Comparison of ENCODE assay signal across 2 cellular contexts in genomic region chr10:71988895-71989294, GRCh38. TPM values are rescaled to one million over a fixed set of nuclear protein-coding genes. Genes with fewer than 3 reads are reported as not detected.
"Had no signal": no experiment of that assay in that cellular context is flagged by ENCODE, and none has a peak within 500 bp of the region (broad histone marks: within the 10 kb centered on the region; RNA-seq: fewer than 3 reads in every experiment).

No MANE protein-coding gene starts in this region.

RNA-seq across cellular contexts. Expression of gene CHST3, which starts 24.7 kb away (rescaled TPM):
- total RNA-seq: naive thymus-derived CD8-positive, alpha-beta T cell; natural killer cell treated with Interleukin-12 subunit alpha and Interleukin-12 subunit beta and Interleukin-15 and Interleukin-18, amount 100 ng/mL, for 72 hours had no signal
- polyA plus RNA-seq: naive thymus-derived CD8-positive, alpha-beta T cell had no signal
